In the genomic region with DNA sequence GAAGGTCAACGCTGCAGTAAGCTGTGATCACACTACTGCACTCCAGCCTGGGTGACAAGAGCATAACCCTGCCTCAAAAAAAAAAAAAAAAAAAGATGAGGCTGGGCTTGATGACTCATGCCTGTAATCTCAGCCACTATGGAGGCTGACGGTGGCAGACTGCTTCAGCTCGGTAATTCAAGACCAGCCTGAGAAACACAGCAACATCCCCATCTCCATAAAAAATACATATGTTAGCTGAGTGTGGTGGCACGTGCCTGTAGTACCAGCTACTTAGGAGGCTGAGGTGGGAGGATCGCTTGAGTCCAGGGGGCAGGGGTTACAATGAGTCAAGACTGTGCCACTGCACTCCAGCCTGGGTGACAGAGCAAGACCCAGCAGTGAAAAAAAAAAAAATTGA, we compare ENCODE assay signal across 10 cellular contexts. TPM values are rescaled to one million over a fixed set of nuclear protein-coding genes. Genes with fewer than 3 reads are reported as not detected.
DNase-seq lines count a peak whose midpoint lies in the region; TF ChIP-seq lines count a peak whose summit lies in the region.
"Had no signal": no experiment of that assay in that cellular context is flagged by ENCODE, and none has a peak within 500 bp of the region (broad histone marks: within the 10 kb centered on the region; RNA-seq: fewer than 3 reads in every experiment).

No MANE protein-coding gene starts in this region.

- TF ChIP-seq POLR2A in breast epithelium (IDR thresholded peaks at IDR 0.05): no peak

- H3K9me3 ChIP-seq in breast epithelium: no peaks in the 10 kb centered on the region
- H3K9me3 ChIP-seq in WERI-Rb-1 (ENCODE audit: severe bottlenecking): no peaks in the 10 kb centered on the region
- H3K9me3 ChIP-seq: BLaER1 treated with 17β-estradiol and CSF1 and Interleukin-3, amounts not matched to agents 10 nM and 100 nM had no signal

- CTCF ChIA-PET in MCF 10A (lab: Yijun Ruan, JAX): interaction anchor here (0.6 to 1.6 kb wide), 7 partner anchors 8 to 1061 kb away, joined by 3 to 6 read pairs (median 4); no protein-coding TSS in a partner anchor

- peak overlapping the region; percentile 23 for H3K27ac Mint-ChIP-seq in MCF 10A (ENCODE audit: low read depth, unreplicated experiment)
- H3K27ac Mint-ChIP-seq: memory B cell had no signal

- H3K27me3 ChIP-seq in breast epithelium (no peaks in the 10 kb centered on the region), WERI-Rb-1 (ENCODE audit: insufficient read depth, low read depth, severe bottlenecking) (no peaks in the 10 kb centered on the region)
- H3K27me3 ChIP-seq: BLaER1 treated with 17β-estradiol and CSF1 and Interleukin-3, amounts not matched to agents 10 nM and 100 nM had no signal

- H3K36me3 Mint-ChIP-seq in MCF 10A (ENCODE audit: insufficient read depth, unreplicated experiment): peaks cover 16% of the 10 kb centered on the region

- H3K4me3 ChIP-seq in breast epithelium (no peak overlapping the region), WERI-Rb-1 (ENCODE audit: low read depth, low read length) (no peak overlapping the region)
- H3K4me3 ChIP-seq: BLaER1 treated with 17β-estradiol and CSF1 and Interleukin-3, amounts not matched to agents 10 nM and 100 nM had no signal

- no peaks in the 10 kb centered on the region for H3K36me3 ChIP-seq in breast epithelium
- peaks cover 40% of the 10 kb centered on the region for H3K36me3 ChIP-seq in WERI-Rb-1

- intact Hi-C loops in MCF 10A (cut with micrococcal nuclease): no loop called here
- intact Hi-C loops in breast epithelium (cut with DNase I; ENCODE audit: low total_unique reads): no loop called here

- no peaks in the 10 kb centered on the region for H3K27me3 Mint-ChIP-seq in MCF 10A (ENCODE audit: insufficient read depth, unreplicated experiment)
- H3K27me3 Mint-ChIP-seq: memory B cell had no signal

- no TSS peak for BruUV-seq in MCF 10A (replicated peaks; lab: Mats Ljungman, UMichigan)

- H3K4me1 ChIP-seq in breast epithelium: no peaks in the 10 kb centered on the region

- H3K9me3 Mint-ChIP-seq in MCF 10A (ENCODE audit: unreplicated experiment): no peaks in the 10 kb centered on the region
- H3K9me3 Mint-ChIP-seq: memory B cell had no signal

- DNase-seq in MCF 10A (ENCODE audit: unreplicated experiment) (peak; percentile 63), breast epithelium (ENCODE audit: low spot score in 2 of 2) (no peak), fibroblast of gingiva (ENCODE audit: low read depth) (peak; percentile 24), NCI-H510A treated with DMSO at 0.1 percent for 48 hours (lab: John Stamatoyannopoulos, UW) (no peak), NCI-H2107 (lab: John Stamatoyannopoulos, UW) (no peak), WERI-Rb-1 (no peak)
- peak; percentile 4 for DNase-seq in activated CD4-positive, alpha-beta T cell treated with anti-CD3 and anti-CD28 coated beads, Interleukin-2, amount 50 U/mL, for 1 hour
- DNase-seq in stimulated activated CD8-positive, alpha-beta memory T cell treated with anti-CD3 and anti-CD28 coated beads, Interleukin-4, amount 100 ng/mL, for 48 hours: peak; percentile 27

- H3K4me3 Mint-ChIP-seq in MCF 10A (ENCODE audit: unreplicated experiment): no peak overlapping the region
- H3K4me3 Mint-ChIP-seq: memory B cell had no signal

- POLR2A ChIA-PET in MCF 10A (lab: Yijun Ruan, JAX): interaction anchor here (0.6 to 0.8 kb wide), 2 partner anchors 35 to 808 kb away, joined by 3 to 5 read pairs; no protein-coding TSS in a partner anchor

- TF ChIP-seq CTCF in MCF 10A (IDR thresholded peaks at IDR 0.05; ENCODE audit: unreplicated experiment): no peak
- no peak for TF ChIP-seq CTCF in breast epithelium (IDR thresholded peaks at IDR 0.05)
- no peak for TF ChIP-seq CTCF in WERI-Rb-1 (IDR thresholded peaks at IDR 0.05; ENCODE audit: low read depth, low read length)

- H3K4me1 Mint-ChIP-seq in MCF 10A (ENCODE audit: insufficient read depth, unreplicated experiment): peaks cover 18% of the 10 kb centered on the region

- H3K27ac ChIP-seq in breast epithelium (no peak overlapping the region), WERI-Rb-1 (no peak overlapping the region)
- H3K27ac ChIP-seq: BLaER1 treated with 17β-estradiol and CSF1 and Interleukin-3, amounts not matched to agents 10 nM and 100 nM had no signal

RNA-seq across cellular contexts. Expression of gene GXYLT1, which starts 50.4 kb away (rescaled TPM):
- total RNA-seq in MCF 10A (2022): 12.4 and 14.6 TPM in 2 replicates
- total RNA-seq in breast epithelium: 10 to 100 TPM; 12.8 to 19.3 (median 18.0) TPM

Comparison
In these comparisons a context has a peak if more than half of its experiments do, and no peak if none do; other contexts are left out.
1. DNase-seq: peak in MCF 10A (single experiment), activated CD4-positive, alpha-beta T cell treated with anti-CD3 and anti-CD28 coated beads, Interleukin-2, amount 50 U/mL, for 1 hour (single experiment), fibroblast of gingiva (single experiment) and stimulated activated CD8-positive, alpha-beta memory T cell treated with anti-CD3 and anti-CD28 coated beads, Interleukin-4, amount 100 ng/mL, for 48 hours (single experiment); none in breast epithelium (0 of 2), NCI-H510A treated with DMSO at 0.1 percent for 48 hours (single experiment), NCI-H2107 (single experiment) and WERI-Rb-1 (single experiment).